12 cellular contexts compared by ENCODE assay signal in the genomic region with DNA sequence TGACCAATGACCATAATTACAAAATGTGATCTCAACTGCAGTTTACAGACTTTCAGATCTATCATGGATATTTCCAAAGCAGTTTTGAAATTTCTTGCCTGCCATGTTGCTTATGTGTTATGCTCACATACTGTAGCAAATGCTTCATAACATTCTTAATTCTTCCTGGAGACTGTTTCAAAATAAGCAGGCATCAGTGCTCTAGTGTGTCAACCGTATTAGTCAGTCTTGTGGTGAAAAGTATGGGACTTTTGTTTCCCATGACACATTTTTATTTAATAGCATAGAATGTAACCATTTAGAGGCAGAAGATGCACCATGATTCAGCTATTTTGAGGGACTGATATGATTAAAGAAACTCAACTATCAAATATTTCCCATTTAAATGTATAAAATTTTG. TPM values are rescaled to one million over a fixed set of nuclear protein-coding genes. Genes with fewer than 3 reads are reported as not detected.
DNase-seq lines count a peak whose midpoint lies in the region; ATAC-seq and TF ChIP-seq lines count a peak whose summit lies in the region.
"Had no signal": no experiment of that assay in that cellular context is flagged by ENCODE, and none has a peak within 500 bp of the region (broad histone marks: within the 10 kb centered on the region; RNA-seq: fewer than 3 reads in every experiment).

No MANE protein-coding gene starts in this region.

- H3K4me1 Mint-ChIP-seq in activated CD8-positive, alpha-beta memory T cell treated with anti-CD3 and anti-CD28 coated beads, Interleukin-2, amount 10 ng/mL, durations not matched to agents 7 days and 5 days = peaks cover 4% of the 10 kb centered on the region

- H3K4me1 ChIP-seq in HEK293 (ENCODE audit: control insufficient read depth, insufficient read depth, low read length) = peaks cover 10% of the 10 kb centered on the region; the same call in 1 of the 2 replicates
- H3K4me1 ChIP-seq: testis had no signal

- DNase-seq in AG04450 (ENCODE audit: low read depth, low spot score) (peak; percentile 43), astrocyte of the hippocampus (ENCODE audit: low read depth, low spot score) (peak; percentile 53), kidney epithelial cell (ENCODE audit: low read depth) (peak; percentile 32), NCI-H2081 treated with DMSO at 0.1 percent for 48 hours (lab: John Stamatoyannopoulos, UW) (no peak)
- DNase-seq in activated CD4-positive, alpha-beta T cell treated with anti-CD3 and anti-CD28 coated beads, Interleukin-2, amount 50 U/mL, for 48 hours = no peak
- DNase-seq in activated CD8-positive, alpha-beta memory T cell treated with anti-CD3 and anti-CD28 coated beads, Interleukin-2, amount 10 ng/mL, durations not matched to agents 7 days and 5 days = no peak
- DNase-seq: CD4-positive, alpha-beta memory T cell; esophagus squamous epithelium; testis had no signal

- H3K4me3 ChIP-seq in AG04450 (ENCODE audit: low read depth, low read length) = no peak overlapping the region
- H3K4me3 ChIP-seq in HEK293 (ENCODE audit: low read depth, low read length) = no peak overlapping the region
- no peak overlapping the region for H3K4me3 ChIP-seq in kidney epithelial cell (ENCODE audit: low read depth, low read length)
- H3K4me3 ChIP-seq: esophagus squamous epithelium, testis had no signal

- peak overlapping the region; percentile 66 for H3K27ac ChIP-seq in AG04450 (ENCODE audit: low read depth, low read length)
- H3K27ac ChIP-seq in HEK293 (ENCODE audit: extremely low read depth, low read depth, low read length) = no peak overlapping the region
- H3K27ac ChIP-seq: esophagus squamous epithelium, testis had no signal

- no peak for TF ChIP-seq CTCF in AG04450 (IDR thresholded peaks at IDR 0.05; ENCODE audit: low read depth, low read length)
- no peak for TF ChIP-seq CTCF in HEK293 (tag by site-specific recombination; IDR thresholded peaks at IDR 0.05)
- no peak for TF ChIP-seq CTCF in kidney epithelial cell (IDR thresholded peaks at IDR 0.05; ENCODE audit: insufficient read depth, low read length, poor library complexity, severe bottlenecking)

- no peak for ATAC-seq in GM18867 (IDR thresholded peaks at IDR 0.05; ENCODE audit: unreplicated experiment)
- ATAC-seq in activated CD8-positive, alpha-beta memory T cell treated with anti-CD3 and anti-CD28 coated beads, Interleukin-2, amount 10 ng/mL, durations not matched to agents 7 days and 5 days = no peak

- H3K9me3 Mint-ChIP-seq in activated CD8-positive, alpha-beta memory T cell treated with anti-CD3 and anti-CD28 coated beads, Interleukin-2, amount 10 ng/mL, durations not matched to agents 7 days and 5 days (ENCODE audit: low read depth) = no peaks in the 10 kb centered on the region

- no peaks in the 10 kb centered on the region for H3K36me3 Mint-ChIP-seq in activated CD8-positive, alpha-beta memory T cell treated with anti-CD3 and anti-CD28 coated beads, Interleukin-2, amount 10 ng/mL, durations not matched to agents 7 days and 5 days
- H3K36me3 Mint-ChIP-seq: CD4-positive, alpha-beta memory T cell had no signal

- H3K36me3 ChIP-seq in HEK293 (ENCODE audit: control insufficient read depth in 2 of 2, insufficient read depth in 1 of 2, low read length in 2 of 2) (no peaks in the 10 kb centered on the region), kidney epithelial cell (ENCODE audit: control insufficient read depth, insufficient read depth, low read length) (no peaks in the 10 kb centered on the region)
- H3K36me3 ChIP-seq: esophagus squamous epithelium had no signal

- no peak overlapping the region for H3K4me3 Mint-ChIP-seq in activated CD8-positive, alpha-beta memory T cell treated with anti-CD3 and anti-CD28 coated beads, Interleukin-2, amount 10 ng/mL, durations not matched to agents 7 days and 5 days
- H3K4me3 Mint-ChIP-seq: CD4-positive, alpha-beta memory T cell had no signal

- H3K27me3 ChIP-seq in AG04450 (ENCODE audit: control insufficient read depth, insufficient read depth, low read length) (no peaks in the 10 kb centered on the region), kidney epithelial cell (ENCODE audit: control insufficient read depth, insufficient read depth, low read length) (no peaks in the 10 kb centered on the region)
- H3K27me3 ChIP-seq: testis had no signal

- H3K27ac Mint-ChIP-seq in activated CD8-positive, alpha-beta memory T cell treated with anti-CD3 and anti-CD28 coated beads, Interleukin-2, amount 10 ng/mL, durations not matched to agents 7 days and 5 days = no peak overlapping the region
- H3K27ac Mint-ChIP-seq: CD4-positive, alpha-beta memory T cell had no signal

- CTCF ChIA-PET in AG04450 (lab: Charles Lee) = interaction anchor here (0.6 kb wide), 1 partner anchor 35 kb away, joined by 3 read pairs; no protein-coding TSS in a partner anchor
- CTCF ChIA-PET in HEK293 (lab: Yijun Ruan, JAX) = interaction anchor here (0.7 to 1.3 kb wide), 3 partner anchors 13 to 108 kb away, joined by 3 to 6 read pairs (median 5); no protein-coding TSS in a partner anchor
- CTCF ChIA-PET in activated CD8-positive, alpha-beta memory T cell treated with anti-CD3 and anti-CD28 coated beads, Interleukin-2, amount 10 ng/mL, durations not matched to agents 7 days and 5 days (lab: Charles Lee) = no interaction called here

- peaks cover 4% of the 10 kb centered on the region; the same call in 1 of the 2 replicates for H3K9me3 ChIP-seq in AG04450 (ENCODE audit: control insufficient read depth, insufficient read depth, low read length)
- H3K9me3 ChIP-seq in HEK293 (ENCODE audit: control insufficient read depth, insufficient read depth, low read depth, low read length) = no peaks in the 10 kb centered on the region
- H3K9me3 ChIP-seq: esophagus squamous epithelium, testis had no signal

- H3K27me3 Mint-ChIP-seq in activated CD8-positive, alpha-beta memory T cell treated with anti-CD3 and anti-CD28 coated beads, Interleukin-2, amount 10 ng/mL, durations not matched to agents 7 days and 5 days = peaks cover 69% of the 10 kb centered on the region

- POLR2A ChIA-PET in AG04450 (lab: Yijun Ruan, JAX) (no interaction called here), HEK293 (lab: Yijun Ruan, JAX) (no interaction called here)

TF ChIP-seq in HEK293, 187 proteins besides CTCF, POLR2A, EP300 and RAD21:
- TF ChIP-seq MYNN (tag by site-specific recombination; IDR thresholded peaks at IDR 0.05; ENCODE audit: borderline replicate concordance) = 0 out of 2 replicates have a peak, but pooled peaks have one; percentile 40
- no peak for TF ChIP-seq ZNF146 (tag by site-specific recombination; IDR thresholded peaks at IDR 0.05)
- TF ChIP-seq, protein P1, sequence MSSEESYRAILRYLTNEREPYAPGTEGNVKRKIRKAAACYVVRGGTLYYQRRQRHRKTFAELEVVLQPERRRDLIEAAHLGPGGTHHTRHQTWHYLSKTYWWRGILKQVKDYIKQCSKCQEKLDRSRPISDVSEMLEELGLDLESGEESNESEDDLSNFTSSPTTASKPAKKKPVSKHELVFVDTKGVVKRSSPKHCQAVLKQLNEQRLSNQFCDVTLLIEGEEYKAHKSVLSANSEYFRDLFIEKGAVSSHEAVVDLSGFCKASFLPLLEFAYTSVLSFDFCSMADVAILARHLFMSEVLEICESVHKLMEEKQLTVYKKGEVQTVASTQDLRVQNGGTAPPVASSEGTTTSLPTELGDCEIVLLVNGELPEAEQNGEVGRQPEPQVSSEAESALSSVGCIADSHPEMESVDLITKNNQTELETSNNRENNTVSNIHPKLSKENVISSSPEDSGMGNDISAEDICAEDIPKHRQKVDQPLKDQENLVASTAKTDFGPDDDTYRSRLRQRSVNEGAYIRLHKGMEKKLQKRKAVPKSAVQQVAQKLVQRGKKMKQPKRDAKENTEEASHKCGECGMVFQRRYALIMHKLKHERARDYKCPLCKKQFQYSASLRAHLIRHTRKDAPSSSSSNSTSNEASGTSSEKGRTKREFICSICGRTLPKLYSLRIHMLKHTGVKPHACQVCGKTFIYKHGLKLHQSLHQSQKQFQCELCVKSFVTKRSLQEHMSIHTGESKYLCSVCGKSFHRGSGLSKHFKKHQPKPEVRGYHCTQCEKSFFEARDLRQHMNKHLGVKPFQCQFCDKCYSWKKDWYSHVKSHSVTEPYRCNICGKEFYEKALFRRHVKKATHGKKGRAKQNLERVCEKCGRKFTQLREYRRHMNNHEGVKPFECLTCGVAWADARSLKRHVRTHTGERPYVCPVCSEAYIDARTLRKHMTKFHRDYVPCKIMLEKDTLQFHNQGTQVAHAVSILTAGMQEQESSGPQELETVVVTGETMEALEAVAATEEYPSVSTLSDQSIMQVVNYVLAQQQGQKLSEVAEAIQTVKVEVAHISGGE (tag by site-specific recombination; conservative IDR thresholded peaks at IDR 0.05; ENCODE audit: low read depth) = no peak

RNA-seq across cellular contexts. Expression of a gene that starts 1.7 kb away (rescaled TPM):
- polyA plus RNA-seq in AG04450 (2011; rRNA removed) = 22.2 and 29.1 TPM in 2 replicates
- polyA minus RNA-seq in AG04450 (2011; rRNA and poly(A)+ RNA removed) = 5.1 and 8.6 TPM in 2 replicates
- total RNA-seq in kidney epithelial cell = 0.58 and 0.82 TPM in 2 replicates
- not detected for total RNA-seq in activated CD8-positive, alpha-beta memory T cell treated with anti-CD3 and anti-CD28 coated beads, Interleukin-2, amount 10 ng/mL, durations not matched to agents 7 days and 5 days
- total RNA-seq: CD4-positive, alpha-beta memory T cell; mononuclear cell had no signal
- polyA plus RNA-seq: CD4-positive, alpha-beta memory T cell had no signal

Comparison
In these comparisons a context has a peak if more than half of its experiments do, and no peak if none do; other contexts are left out.
1. DNase-seq: peak in AG04450 (single experiment), astrocyte of the hippocampus (single experiment) and kidney epithelial cell (single experiment); none in activated CD4-positive, alpha-beta T cell treated with anti-CD3 and anti-CD28 coated beads, Interleukin-2, amount 50 U/mL, for 48 hours (0 of 2), NCI-H2081 treated with DMSO at 0.1 percent for 48 hours (single experiment) and activated CD8-positive, alpha-beta memory T cell treated with anti-CD3 and anti-CD28 coated beads, Interleukin-2, amount 10 ng/mL, durations not matched to agents 7 days and 5 days (single experiment).